In genomic region chr12:30863839-30864238, GRCh38 we compare ENCODE assay signal across 31 cellular contexts.
"Had no signal": no experiment of that assay in that cellular context is flagged by ENCODE, and none has a peak within 500 bp of the region (broad histone marks: within the 10 kb centered on the region; RNA-seq: fewer than 3 reads in every experiment).

No MANE protein-coding gene starts in this region.

- H3K9me3 ChIP-seq: body of pancreas had no signal

- H3K27ac ChIP-seq: body of pancreas, breast epithelium, cardiac muscle cell, coronary artery, dorsolateral prefrontal cortex, epithelial cell of prostate, esophagus squamous epithelium, gastroesophageal sphincter, heart right ventricle had no signal

- ATAC-seq: activated T-cell treated with anti-CD3 and anti-CD28 coated beads, Interleukin-2, amount 50 U/mL, for 4 hours; activated T-helper 17 cell treated with anti-CD3 and anti-CD28 coated beads, Interleukin-2, amount 50 U/mL, for 72 hours; body of pancreas; effector memory CD8-positive, alpha-beta T cell; gastroesophageal sphincter; heart right ventricle had no signal

- H3K4me3 ChIP-seq: body of pancreas, breast epithelium, cardiac muscle cell, coronary artery, dorsolateral prefrontal cortex, esophagus squamous epithelium, gastroesophageal sphincter, heart right ventricle had no signal

- H3K4me3 Mint-ChIP-seq: activated CD4-positive, alpha-beta memory T cell treated with anti-CD3 and anti-CD28 coated beads, Interleukin-2, amount 10 ng/mL, durations not matched to agents 7 days and 5 days; activated CD4-positive, alpha-beta T cell treated with anti-CD3 and anti-CD28 coated beads, Interleukin-2, amount 10 ng/mL, durations not matched to agents 7 days and 5 days; activated naive CD8-positive, alpha-beta T cell; activated T-cell treated with anti-CD3 and anti-CD28 coated beads, Interleukin-2, amount 50 U/mL, for 4 hours; activated T-helper 17 cell treated with anti-CD3 and anti-CD28 coated beads, Interleukin-2, amount 50 U/mL, for 72 hours; dendritic cell treated with granulocyte-macrophage colony-stimulating factor and Interleukin-4, amounts not matched to agents 40 ng/mL and 50 ng/mL, for 4 days; effector memory CD8-positive, alpha-beta T cell had no signal

- H3K4me1 ChIP-seq: body of pancreas, breast epithelium, esophagus squamous epithelium, gastroesophageal sphincter had no signal

- H3K27me3 ChIP-seq: body of pancreas, breast epithelium, cardiac muscle cell, heart right ventricle had no signal

- H3K36me3 Mint-ChIP-seq: activated naive CD8-positive, alpha-beta T cell had no signal

- H3K27me3 Mint-ChIP-seq: dendritic cell treated with granulocyte-macrophage colony-stimulating factor and Interleukin-4, amounts not matched to agents 40 ng/mL and 50 ng/mL, for 4 days had no signal

- H3K4me1 Mint-ChIP-seq: activated CD4-positive, alpha-beta memory T cell treated with anti-CD3 and anti-CD28 coated beads, Interleukin-2, amount 10 ng/mL, durations not matched to agents 7 days and 5 days; activated CD4-positive, alpha-beta T cell treated with anti-CD3 and anti-CD28 coated beads, Interleukin-2, amount 10 ng/mL, durations not matched to agents 7 days and 5 days; activated T-helper 17 cell treated with anti-CD3 and anti-CD28 coated beads, Interleukin-2, amount 50 U/mL, for 72 hours had no signal

- H3K27ac Mint-ChIP-seq: activated CD4-positive, alpha-beta memory T cell treated with anti-CD3 and anti-CD28 coated beads, Interleukin-2, amount 10 ng/mL, durations not matched to agents 7 days and 5 days; activated CD4-positive, alpha-beta T cell treated with anti-CD3 and anti-CD28 coated beads, Interleukin-2, amount 10 ng/mL, durations not matched to agents 7 days and 5 days; activated naive CD8-positive, alpha-beta T cell; activated T-helper 17 cell treated with anti-CD3 and anti-CD28 coated beads, Interleukin-2, amount 50 U/mL, for 72 hours; dendritic cell treated with granulocyte-macrophage colony-stimulating factor and Interleukin-4, amounts not matched to agents 40 ng/mL and 50 ng/mL, for 4 days; effector memory CD8-positive, alpha-beta T cell had no signal

- DNase-seq: activated CD4-positive, alpha-beta memory T cell treated with anti-CD3 and anti-CD28 coated beads, Interleukin-2, amount 10 ng/mL, durations not matched to agents 7 days and 5 days; activated CD4-positive, alpha-beta T cell treated with anti-CD3 and anti-CD28 coated beads for 1 hour; activated CD4-positive, alpha-beta T cell treated with anti-CD3 and anti-CD28 coated beads for 4 hours; activated CD4-positive, alpha-beta T cell treated with anti-CD3 and anti-CD28 coated beads, Interleukin-2, amount 10 ng/mL, durations not matched to agents 7 days and 5 days; activated CD4-positive, alpha-beta T cell treated with anti-CD3 and anti-CD28 coated beads, Interleukin-2, amount 50 U/mL, for 4 hours; activated CD8-positive, alpha-beta memory T cell treated with anti-CD3 and anti-CD28 coated beads, Interleukin-2, amount 50 U/mL, for 48 hours; activated effector memory CD4-positive, alpha-beta T cell treated with Interleukin-2 at 50 U/mL for 16 hours; activated gamma-delta T cell treated with Interleukin-2 at 50 U/mL for 16 hours; activated naive CD4-positive, alpha-beta T cell treated with anti-CD3 and anti-CD28 coated beads, Interleukin-2, amount 50 U/mL, for 16 hours; activated naive CD4-positive, alpha-beta T cell treated with Interleukin-2 at 50 U/mL for 16 hours; activated T-cell treated with anti-CD3 and anti-CD28 coated beads, Interleukin-2, amount 50 U/mL, for 4 hours; amniotic stem cell; anterior cingulate cortex; body of pancreas; central memory CD4-positive, alpha-beta T cell; cerebellar nuclear complex; dorsolateral prefrontal cortex; effector CD4-positive, alpha-beta T cell; effector memory CD8-positive, alpha-beta T cell; esophagus squamous epithelium; foreskin melanocyte; heart right ventricle; T-helper 2 cell had no signal

- H3K36me3 ChIP-seq: breast epithelium, cardiac muscle cell, esophagus squamous epithelium, gastroesophageal sphincter, heart right ventricle had no signal

- H3K9me3 Mint-ChIP-seq: activated T-helper 17 cell treated with anti-CD3 and anti-CD28 coated beads, Interleukin-2, amount 50 U/mL, for 72 hours; effector memory CD8-positive, alpha-beta T cell had no signal
